ENCODE assay signal across 21 cellular contexts in the genomic region with DNA sequence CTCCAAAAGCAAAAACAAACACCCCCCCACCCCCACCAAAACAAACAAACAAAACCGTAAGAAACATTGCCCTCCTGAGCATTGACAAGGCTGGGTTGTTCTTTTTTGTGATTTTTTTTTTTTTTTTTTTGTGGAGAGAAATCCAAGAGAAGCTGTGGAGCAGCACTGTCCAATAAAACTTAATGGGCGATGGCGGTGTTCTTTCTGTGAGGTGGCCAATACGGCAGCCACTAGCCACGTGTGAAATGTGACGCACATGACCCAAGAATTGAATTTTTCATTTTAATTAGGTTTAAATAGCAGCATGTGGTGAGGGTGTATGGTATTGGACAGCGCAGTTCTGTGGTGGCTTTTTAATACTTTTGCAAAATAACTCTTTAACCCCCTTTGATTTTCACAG.
"Had no signal": no experiment of that assay in that cellular context is flagged by ENCODE, and none has a peak within 500 bp of the region (broad histone marks: within the 10 kb centered on the region; RNA-seq: fewer than 3 reads in every experiment).

No MANE protein-coding gene starts in this region.

- DNase-seq: activated CD4-positive, alpha-beta memory T cell treated with anti-CD3 and anti-CD28 coated beads, Interleukin-2, amount 10 ng/mL, durations not matched to agents 7 days and 5 days; activated CD4-positive, alpha-beta T cell treated with anti-CD3 and anti-CD28 coated beads, Interleukin-2, amount 10 ng/mL, durations not matched to agents 24 days and 14 days; activated effector memory CD4-positive, alpha-beta T cell treated with anti-CD3 and anti-CD28 coated beads, Interleukin-2, amount 50 U/mL, for 16 hours; activated naive CD4-positive, alpha-beta T cell treated with anti-CD3 and anti-CD28 coated beads, Interleukin-2, amount 10 ng/mL, durations not matched to agents 7 days and 5 days; activated T-cell treated with anti-CD3 and anti-CD28 coated beads, Interleukin-2, amount 50 U/mL, for 72 hours; effector CD4-positive, alpha-beta T cell; foreskin melanocyte; kidney glomerular epithelial cell; left ventricle myocardium superior; natural killer cell; pancreas; right lobe of liver; stimulated activated CD4-positive, alpha-beta T cell treated with anti-CD3 and anti-CD28 coated beads, Interleukin-2, amount 100 ng/mL, for 48 hours; stimulated activated naive CD4-positive, alpha-beta T cell treated with Interleukin-2 at 50 U/mL for 16 hours; trophoblast cell had no signal

- H3K4me1 ChIP-seq: pancreas, right lobe of liver had no signal

- H3K27ac ChIP-seq: neutrophil, pancreas, right lobe of liver, suprapubic skin had no signal

- H3K27ac Mint-ChIP-seq: activated CD4-positive, alpha-beta memory T cell treated with anti-CD3 and anti-CD28 coated beads, Interleukin-2, amount 10 ng/mL, durations not matched to agents 7 days and 5 days; activated CD4-positive, alpha-beta T cell treated with anti-CD3 and anti-CD28 coated beads, Interleukin-2, amount 10 ng/mL, durations not matched to agents 24 days and 14 days; activated naive CD4-positive, alpha-beta T cell treated with anti-CD3 and anti-CD28 coated beads, Interleukin-2, amount 10 ng/mL, durations not matched to agents 7 days and 5 days; activated T-cell treated with anti-CD3 and anti-CD28 coated beads, Interleukin-2, amount 50 U/mL, for 72 hours; natural killer cell had no signal

- H3K9me3 ChIP-seq: neutrophil, pancreas, right lobe of liver, suprapubic skin had no signal

- H3K36me3 Mint-ChIP-seq: activated naive CD4-positive, alpha-beta T cell treated with anti-CD3 and anti-CD28 coated beads, Interleukin-2, amount 10 ng/mL, durations not matched to agents 7 days and 5 days; natural killer cell had no signal

- H3K9me3 Mint-ChIP-seq: activated CD4-positive, alpha-beta memory T cell treated with anti-CD3 and anti-CD28 coated beads, Interleukin-2, amount 10 ng/mL, durations not matched to agents 7 days and 5 days; activated CD4-positive, alpha-beta T cell treated with anti-CD3 and anti-CD28 coated beads, Interleukin-2, amount 10 ng/mL, durations not matched to agents 24 days and 14 days; activated naive CD4-positive, alpha-beta T cell treated with anti-CD3 and anti-CD28 coated beads, Interleukin-2, amount 10 ng/mL, durations not matched to agents 7 days and 5 days; activated T-cell treated with anti-CD3 and anti-CD28 coated beads, Interleukin-2, amount 50 U/mL, for 72 hours; natural killer cell had no signal

- H3K36me3 ChIP-seq: neutrophil, pancreas, right lobe of liver, suprapubic skin had no signal

- ATAC-seq: activated CD4-positive, CD25-positive, alpha-beta regulatory T cell treated with anti-CD3 and anti-CD28 coated beads, Interleukin-2, amount 50 U/mL, for 24 hours; activated T-cell treated with anti-CD3 and anti-CD28 coated beads, Interleukin-2, amount 50 U/mL, for 72 hours; esophagus mucosa; natural killer cell; right lobe of liver; SK-N-SH treated with all-trans-retinoic acid at 6 μM for 48 hours had no signal

- H3K4me3 Mint-ChIP-seq: activated CD4-positive, alpha-beta memory T cell treated with anti-CD3 and anti-CD28 coated beads, Interleukin-2, amount 10 ng/mL, durations not matched to agents 7 days and 5 days; activated CD4-positive, alpha-beta T cell treated with anti-CD3 and anti-CD28 coated beads, Interleukin-2, amount 10 ng/mL, durations not matched to agents 24 days and 14 days; activated naive CD4-positive, alpha-beta T cell treated with anti-CD3 and anti-CD28 coated beads, Interleukin-2, amount 10 ng/mL, durations not matched to agents 7 days and 5 days; activated T-cell treated with anti-CD3 and anti-CD28 coated beads, Interleukin-2, amount 50 U/mL, for 72 hours; natural killer cell had no signal

- H3K27me3 Mint-ChIP-seq: activated naive CD4-positive, alpha-beta T cell treated with anti-CD3 and anti-CD28 coated beads, Interleukin-2, amount 10 ng/mL, durations not matched to agents 7 days and 5 days had no signal

- H3K4me3 ChIP-seq: pancreas, right lobe of liver, smooth muscle cell, suprapubic skin had no signal

- H3K4me1 Mint-ChIP-seq: activated CD4-positive, alpha-beta memory T cell treated with anti-CD3 and anti-CD28 coated beads, Interleukin-2, amount 10 ng/mL, durations not matched to agents 7 days and 5 days; activated CD4-positive, alpha-beta T cell treated with anti-CD3 and anti-CD28 coated beads, Interleukin-2, amount 10 ng/mL, durations not matched to agents 24 days and 14 days; activated naive CD4-positive, alpha-beta T cell treated with anti-CD3 and anti-CD28 coated beads, Interleukin-2, amount 10 ng/mL, durations not matched to agents 7 days and 5 days; natural killer cell had no signal

- H3K27me3 ChIP-seq: neutrophil, pancreas, right lobe of liver, suprapubic skin had no signal
